In genomic region chr15:88262064-88262463, GRCh38 we compare ENCODE assay signal across 22 cellular contexts. TPM values are rescaled to one million over a fixed set of nuclear protein-coding genes. Genes with fewer than 3 reads are reported as not detected.
"Had no signal": no experiment of that assay in that cellular context is flagged by ENCODE, and none has a peak within 500 bp of the region (broad histone marks: within the 10 kb centered on the region; RNA-seq: fewer than 3 reads in every experiment).

No MANE protein-coding gene starts in this region.

- H3K9me3 ChIP-seq: esophagus squamous epithelium, gastroesophageal sphincter, heart left ventricle, left lung, testis had no signal

- H3K27ac ChIP-seq: coronary artery, esophagus squamous epithelium, gastroesophageal sphincter, heart left ventricle, left lung, neural progenitor cell, testis had no signal

- H3K4me3 Mint-ChIP-seq: activated CD4-positive, alpha-beta memory T cell treated with anti-CD3 and anti-CD28 coated beads, Interleukin-2, amount 10 ng/mL, durations not matched to agents 7 days and 5 days; activated CD4-positive, alpha-beta T cell treated with anti-CD3 and anti-CD28 coated beads, Interleukin-2, amount 10 ng/mL, durations not matched to agents 24 days and 14 days; activated naive CD4-positive, alpha-beta T cell treated with anti-CD3 and anti-CD28 coated beads, Interleukin-2, amount 10 ng/mL, durations not matched to agents 7 days and 5 days; naive thymus-derived CD4-positive, alpha-beta T cell; neural progenitor cell; T-helper 2 cell treated with Interferon-gamma antibody and Interleukin-4, amounts not matched to agents 5 μg/mL and 100 μg/mL, for 36 hours had no signal

- H3K36me3 ChIP-seq: esophagus squamous epithelium, gastroesophageal sphincter, heart left ventricle, left lung, neural progenitor cell had no signal

- H3K27ac Mint-ChIP-seq: activated CD4-positive, alpha-beta memory T cell treated with anti-CD3 and anti-CD28 coated beads, Interleukin-2, amount 10 ng/mL, durations not matched to agents 7 days and 5 days; activated CD4-positive, alpha-beta T cell treated with anti-CD3 and anti-CD28 coated beads, Interleukin-2, amount 10 ng/mL, durations not matched to agents 24 days and 14 days; activated naive CD4-positive, alpha-beta T cell treated with anti-CD3 and anti-CD28 coated beads, Interleukin-2, amount 10 ng/mL, durations not matched to agents 7 days and 5 days; naive thymus-derived CD4-positive, alpha-beta T cell; neural progenitor cell; progenitor cell of endocrine pancreas; T-helper 2 cell treated with Interferon-gamma antibody and Interleukin-4, amounts not matched to agents 5 μg/mL and 100 μg/mL, for 36 hours had no signal

- H3K9me3 Mint-ChIP-seq: activated CD4-positive, alpha-beta memory T cell treated with anti-CD3 and anti-CD28 coated beads, Interleukin-2, amount 10 ng/mL, durations not matched to agents 7 days and 5 days; activated CD4-positive, alpha-beta T cell treated with anti-CD3 and anti-CD28 coated beads, Interleukin-2, amount 10 ng/mL, durations not matched to agents 24 days and 14 days; activated naive CD4-positive, alpha-beta T cell treated with anti-CD3 and anti-CD28 coated beads, Interleukin-2, amount 10 ng/mL, durations not matched to agents 7 days and 5 days; neural progenitor cell; T-helper 2 cell treated with Interferon-gamma antibody and Interleukin-4, amounts not matched to agents 5 μg/mL and 100 μg/mL, for 36 hours had no signal

- H3K4me1 ChIP-seq: left lung, neural progenitor cell had no signal

- DNase-seq: activated CD4-positive, alpha-beta memory T cell treated with anti-CD3 and anti-CD28 coated beads, Interleukin-2, amount 10 ng/mL, durations not matched to agents 7 days and 5 days; activated CD4-positive, alpha-beta T cell treated with anti-CD3 and anti-CD28 coated beads, Interleukin-2, amount 10 ng/mL, durations not matched to agents 24 days and 14 days; activated CD4-positive, CD25-positive, alpha-beta regulatory T cell; activated effector memory CD4-positive, alpha-beta T cell treated with anti-CD3 and anti-CD28 coated beads, Interleukin-2, amount 50 U/mL, for 16 hours; activated naive CD4-positive, alpha-beta T cell treated with anti-CD3 and anti-CD28 coated beads, Interleukin-2, amount 10 ng/mL, durations not matched to agents 7 days and 5 days; amygdala; cerebellar nuclear complex; esophagus squamous epithelium; heart left ventricle; kidney; left lung; naive thymus-derived CD4-positive, alpha-beta T cell; stimulated activated CD4-positive, alpha-beta T cell treated with anti-CD3 and anti-CD28 coated beads, Interleukin-4, amount 100 ng/mL, for 1 hour; stimulated activated naive CD4-positive, alpha-beta T cell; testis; trophoblast cell had no signal

- H3K36me3 Mint-ChIP-seq: activated naive CD4-positive, alpha-beta T cell treated with anti-CD3 and anti-CD28 coated beads, Interleukin-2, amount 10 ng/mL, durations not matched to agents 7 days and 5 days; naive thymus-derived CD4-positive, alpha-beta T cell; neural progenitor cell had no signal

- ATAC-seq: gastroesophageal sphincter; heart left ventricle; left lung; naive thymus-derived CD4-positive, alpha-beta T cell had no signal

- H3K4me3 ChIP-seq: coronary artery, esophagus squamous epithelium, gastroesophageal sphincter, heart left ventricle, left lung, lung, neural progenitor cell, testis had no signal

RNA-seq across cellular contexts. Expression of gene NTRK3, which starts 5.5 kb away (rescaled TPM):
- total RNA-seq: activated CD4-positive, alpha-beta memory T cell treated with anti-CD3 and anti-CD28 coated beads, Interleukin-2, amount 10 ng/mL, durations not matched to agents 7 days and 5 days; progenitor cell of endocrine pancreas had no signal
